In the genomic region with DNA sequence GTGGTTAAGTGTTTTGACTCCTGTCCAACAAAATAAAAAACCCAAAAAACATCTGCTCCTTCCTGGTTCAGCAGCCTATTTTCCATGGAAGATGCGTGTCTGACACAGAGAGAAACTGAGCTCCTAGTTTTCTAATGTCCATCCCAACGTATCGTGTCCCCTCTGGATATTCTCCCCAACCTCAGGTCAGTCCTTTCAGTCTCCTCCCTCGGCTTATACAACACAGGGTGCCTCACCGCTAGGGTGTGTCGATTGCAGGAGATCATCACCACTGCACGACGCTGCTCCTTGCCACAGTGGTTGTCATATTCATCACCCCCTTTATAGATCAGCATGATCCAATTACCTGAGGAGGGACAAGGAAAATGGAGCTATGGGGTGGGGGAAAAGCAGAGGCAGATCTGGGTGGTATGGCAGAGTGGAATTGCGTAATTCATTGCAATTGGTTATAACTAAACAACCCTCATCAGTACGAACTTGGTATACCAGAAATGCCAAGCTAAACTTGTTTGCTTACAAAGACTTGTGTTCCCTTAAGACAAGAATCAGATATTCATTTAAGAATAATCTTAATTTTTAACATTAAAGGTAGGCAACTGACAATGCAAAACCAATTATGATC, we compare ENCODE assay signal across 2 cellular contexts.
TF ChIP-seq lines count a peak whose summit lies in the region.

No MANE protein-coding gene starts in this region.

TF ChIP-seq in HepG2, 621 proteins besides CTCF, POLR2A, EP300 and RAD21:
- TF ChIP-seq PITX1 (CRISPR knock-in tag; IDR thresholded peaks at IDR 0.05): no peak
- TF ChIP-seq CEBPB (IDR thresholded peaks at IDR 0.05; ENCODE audit: borderline replicate concordance, low read depth, low read length): peak; percentile 83
- TF ChIP-seq, protein P1, sequence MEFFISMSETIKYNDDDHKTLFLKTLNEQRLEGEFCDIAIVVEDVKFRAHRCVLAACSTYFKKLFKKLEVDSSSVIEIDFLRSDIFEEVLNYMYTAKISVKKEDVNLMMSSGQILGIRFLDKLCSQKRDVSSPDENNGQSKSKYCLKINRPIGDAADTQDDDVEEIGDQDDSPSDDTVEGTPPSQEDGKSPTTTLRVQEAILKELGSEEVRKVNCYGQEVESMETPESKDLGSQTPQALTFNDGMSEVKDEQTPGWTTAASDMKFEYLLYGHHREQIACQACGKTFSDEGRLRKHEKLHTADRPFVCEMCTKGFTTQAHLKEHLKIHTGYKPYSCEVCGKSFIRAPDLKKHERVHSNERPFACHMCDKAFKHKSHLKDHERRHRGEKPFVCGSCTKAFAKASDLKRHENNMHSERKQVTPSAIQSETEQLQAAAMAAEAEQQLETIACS (CRISPR knock-in tag; IDR thresholded peaks at IDR 0.05): no peak

TF ChIP-seq in GM23338, 12 proteins besides CTCF, POLR2A, EP300 and RAD21:
- TF ChIP-seq, protein P2, sequence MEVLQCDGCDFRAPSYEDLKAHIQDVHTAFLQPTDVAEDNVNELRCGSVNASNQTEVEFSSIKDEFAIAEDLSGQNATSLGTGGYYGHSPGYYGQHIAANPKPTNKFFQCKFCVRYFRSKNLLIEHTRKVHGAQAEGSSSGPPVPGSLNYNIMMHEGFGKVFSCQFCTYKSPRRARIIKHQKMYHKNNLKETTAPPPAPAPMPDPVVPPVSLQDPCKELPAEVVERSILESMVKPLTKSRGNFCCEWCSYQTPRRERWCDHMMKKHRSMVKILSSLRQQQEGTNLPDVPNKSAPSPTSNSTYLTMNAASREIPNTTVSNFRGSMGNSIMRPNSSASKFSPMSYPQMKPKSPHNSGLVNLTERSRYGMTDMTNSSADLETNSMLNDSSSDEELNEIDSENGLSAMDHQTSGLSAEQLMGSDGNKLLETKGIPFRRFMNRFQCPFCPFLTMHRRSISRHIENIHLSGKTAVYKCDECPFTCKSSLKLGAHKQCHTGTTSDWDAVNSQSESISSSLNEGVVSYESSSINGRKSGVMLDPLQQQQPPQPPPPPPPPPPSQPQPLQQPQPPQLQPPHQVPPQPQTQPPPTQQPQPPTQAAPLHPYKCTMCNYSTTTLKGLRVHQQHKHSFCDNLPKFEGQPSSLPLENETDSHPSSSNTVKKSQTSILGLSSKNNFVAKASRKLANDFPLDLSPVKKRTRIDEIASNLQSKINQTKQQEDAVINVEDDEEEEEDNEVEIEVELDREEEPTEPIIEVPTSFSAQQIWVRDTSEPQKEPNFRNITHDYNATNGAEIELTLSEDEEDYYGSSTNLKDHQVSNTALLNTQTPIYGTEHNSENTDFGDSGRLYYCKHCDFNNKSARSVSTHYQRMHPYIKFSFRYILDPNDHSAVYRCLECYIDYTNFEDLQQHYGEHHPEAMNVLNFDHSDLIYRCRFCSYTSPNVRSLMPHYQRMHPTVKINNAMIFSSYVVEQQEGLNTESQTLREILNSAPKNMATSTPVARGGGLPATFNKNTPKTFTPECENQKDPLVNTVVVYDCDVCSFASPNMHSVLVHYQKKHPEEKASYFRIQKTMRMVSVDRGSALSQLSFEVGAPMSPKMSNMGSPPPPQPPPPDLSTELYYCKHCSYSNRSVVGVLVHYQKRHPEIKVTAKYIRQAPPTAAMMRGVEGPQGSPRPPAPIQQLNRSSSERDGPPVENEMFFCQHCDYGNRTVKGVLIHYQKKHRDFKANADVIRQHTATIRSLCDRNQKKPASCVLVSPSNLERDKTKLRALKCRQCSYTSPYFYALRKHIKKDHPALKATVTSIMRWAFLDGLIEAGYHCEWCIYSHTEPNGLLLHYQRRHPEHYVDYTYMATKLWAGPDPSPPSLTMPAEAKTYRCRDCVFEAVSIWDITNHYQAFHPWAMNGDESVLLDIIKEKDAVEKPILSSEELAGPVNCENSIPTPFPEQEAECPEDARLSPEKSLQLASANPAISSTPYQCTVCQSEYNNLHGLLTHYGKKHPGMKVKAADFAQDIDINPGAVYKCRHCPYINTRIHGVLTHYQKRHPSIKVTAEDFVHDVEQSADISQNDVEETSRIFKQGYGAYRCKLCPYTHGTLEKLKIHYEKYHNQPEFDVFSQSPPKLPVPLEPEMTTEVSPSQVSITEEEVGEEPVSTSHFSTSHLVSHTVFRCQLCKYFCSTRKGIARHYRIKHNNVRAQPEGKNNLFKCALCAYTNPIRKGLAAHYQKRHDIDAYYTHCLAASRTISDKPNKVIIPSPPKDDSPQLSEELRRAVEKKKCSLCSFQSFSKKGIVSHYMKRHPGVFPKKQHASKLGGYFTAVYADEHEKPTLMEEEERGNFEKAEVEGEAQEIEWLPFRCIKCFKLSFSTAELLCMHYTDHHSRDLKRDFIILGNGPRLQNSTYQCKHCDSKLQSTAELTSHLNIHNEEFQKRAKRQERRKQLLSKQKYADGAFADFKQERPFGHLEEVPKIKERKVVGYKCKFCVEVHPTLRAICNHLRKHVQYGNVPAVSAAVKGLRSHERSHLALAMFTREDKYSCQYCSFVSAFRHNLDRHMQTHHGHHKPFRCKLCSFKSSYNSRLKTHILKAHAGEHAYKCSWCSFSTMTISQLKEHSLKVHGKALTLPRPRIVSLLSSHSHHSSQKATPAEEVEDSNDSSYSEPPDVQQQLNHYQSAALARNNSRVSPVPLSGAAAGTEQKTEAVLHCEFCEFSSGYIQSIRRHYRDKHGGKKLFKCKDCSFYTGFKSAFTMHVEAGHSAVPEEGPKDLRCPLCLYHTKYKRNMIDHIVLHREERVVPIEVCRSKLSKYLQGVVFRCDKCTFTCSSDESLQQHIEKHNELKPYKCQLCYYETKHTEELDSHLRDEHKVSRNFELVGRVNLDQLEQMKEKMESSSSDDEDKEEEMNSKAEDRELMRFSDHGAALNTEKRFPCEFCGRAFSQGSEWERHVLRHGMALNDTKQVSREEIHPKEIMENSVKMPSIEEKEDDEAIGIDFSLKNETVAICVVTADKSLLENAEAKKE (CRISPR knock-in tag; IDR thresholded peaks at IDR 0.05): no peak
- no peak for TF ChIP-seq EZH2 (IDR thresholded peaks at IDR 0.05; ENCODE audit: low read depth, unreplicated experiment)
- no peak for TF ChIP-seq NANOG (IDR thresholded peaks at IDR 0.05; ENCODE audit: borderline replicate concordance)
- TF ChIP-seq STAT1 (IDR thresholded peaks at IDR 0.05; ENCODE audit: unreplicated experiment): no peak
- TF ChIP-seq CREB1 (CRISPR knock-in tag; IDR thresholded peaks at IDR 0.05; ENCODE audit: low read depth): no peak
- TF ChIP-seq POLR2AphosphoS5 (IDR thresholded peaks at IDR 0.05; ENCODE audit: low read depth): peak; percentile 72
- no peak for TF ChIP-seq ZNF114 (CRISPR knock-in tag; IDR thresholded peaks at IDR 0.05)
